Comparison of ENCODE assay signal across 25 cellular contexts in the genomic region with DNA sequence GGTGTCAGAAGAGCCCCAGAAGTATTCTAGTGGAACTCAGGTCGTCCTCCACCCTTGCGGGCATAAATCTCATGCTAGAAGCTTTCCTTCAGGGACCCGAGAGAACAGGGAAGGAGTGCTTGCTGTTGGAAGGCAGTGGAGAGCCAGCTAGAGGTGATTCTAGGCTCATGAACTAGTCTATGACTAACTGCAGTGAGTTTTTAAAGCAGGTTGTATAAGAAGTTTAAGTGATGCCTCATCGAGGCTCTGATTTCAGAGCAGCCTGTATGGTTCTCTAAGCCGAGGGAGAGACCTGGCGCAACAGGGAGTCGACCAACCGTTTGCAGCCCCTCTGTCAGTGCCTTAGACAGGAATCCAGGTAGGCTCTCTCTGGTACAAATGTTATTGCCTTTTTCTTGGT.
DNase-seq lines count a peak whose midpoint lies in the region; ATAC-seq and TF ChIP-seq lines count a peak whose summit lies in the region.
"Had no signal": no experiment of that assay in that cellular context is flagged by ENCODE, and none has a peak within 500 bp of the region (broad histone marks: within the 10 kb centered on the region; RNA-seq: fewer than 3 reads in every experiment).

No MANE protein-coding gene starts in this region.

- H3K4me3 ChIP-seq in astrocyte of the spinal cord (ENCODE audit: low read depth, low read length): no peak overlapping the region
- H3K4me3 ChIP-seq: A549; BLaER1 treated with 17β-estradiol and CSF1 and Interleukin-3, amounts not matched to agents 10 nM and 100 nM; uterus had no signal

- H3K9me3 Mint-ChIP-seq in activated naive CD8-positive, alpha-beta T cell (ENCODE audit: low read depth): no peaks in the 10 kb centered on the region
- no peaks in the 10 kb centered on the region for H3K9me3 Mint-ChIP-seq in activated naive CD8-positive, alpha-beta T cell treated with anti-CD3 and anti-CD28 coated beads, Interleukin-2, amount 50 U/mL, for 24 hours
- H3K9me3 Mint-ChIP-seq in type B pancreatic cell: no peaks in the 10 kb centered on the region
- H3K9me3 Mint-ChIP-seq: activated CD4-positive, alpha-beta T cell treated with anti-CD3 and anti-CD28 coated beads, Interleukin-2, amount 10 ng/mL, durations not matched to agents 24 days and 14 days; neural crest cell had no signal

- no peak for DNase-seq in activated naive CD8-positive, alpha-beta T cell treated with anti-CD3 and anti-CD28 coated beads, Interleukin-2, amount 50 U/mL, for 24 hours
- DNase-seq in astrocyte of the spinal cord (ENCODE audit: low read depth, low spot score): peak; percentile 18
- peak; percentile 54 for DNase-seq in kidney tubule cell (ENCODE audit: low spot score)
- no peak for DNase-seq in type B pancreatic cell (ENCODE audit: extremely low spot score, unreplicated experiment)
- no peak for DNase-seq in NCI-H526 (lab: John Stamatoyannopoulos, UW)
- DNase-seq in DMS53 treated with DMSO at 0.1 percent for 48 hours (lab: John Stamatoyannopoulos, UW; ENCODE audit: unreplicated experiment): no peak
- DNase-seq: activated CD4-positive, alpha-beta T cell treated with anti-CD3 and anti-CD28 coated beads, Interleukin-2, amount 10 ng/mL, durations not matched to agents 24 days and 14 days; activated gamma-delta T cell; activated T-cell treated with anti-CD3 and anti-CD28 coated beads for 4 hours; amniotic stem cell; Calu3; central memory CD4-positive, alpha-beta T cell; NCI-H1417 treated with DMSO at 0.1 percent for 48 hours; NCI-H2171; NCI-H748 treated with DMSO at 0.1 percent for 48 hours; substantia nigra; uterus had no signal

- no peak overlapping the region for H3K4me3 Mint-ChIP-seq in activated naive CD8-positive, alpha-beta T cell
- no peak overlapping the region for H3K4me3 Mint-ChIP-seq in activated naive CD8-positive, alpha-beta T cell treated with anti-CD3 and anti-CD28 coated beads, Interleukin-2, amount 50 U/mL, for 24 hours
- no peak overlapping the region for H3K4me3 Mint-ChIP-seq in type B pancreatic cell
- H3K4me3 Mint-ChIP-seq: activated CD4-positive, alpha-beta T cell treated with anti-CD3 and anti-CD28 coated beads, Interleukin-2, amount 10 ng/mL, durations not matched to agents 24 days and 14 days; neural crest cell had no signal

- in situ Hi-C loops in astrocyte of the spinal cord (cut with HindIII; ENCODE audit: low sequenced_read_pairs): no loop called here

- ATAC-seq in activated naive CD8-positive, alpha-beta T cell treated with anti-CD3 and anti-CD28 coated beads, Interleukin-2, amount 50 U/mL, for 24 hours: no peak
- ATAC-seq in GM19463 (IDR thresholded peaks at IDR 0.05; ENCODE audit: unreplicated experiment): no peak
- ATAC-seq: A549, HepG2, left lobe of liver, Right ventricle myocardium inferior had no signal

- H3K27me3 Mint-ChIP-seq in activated naive CD8-positive, alpha-beta T cell: no peaks in the 10 kb centered on the region
- H3K27me3 Mint-ChIP-seq in activated naive CD8-positive, alpha-beta T cell treated with anti-CD3 and anti-CD28 coated beads, Interleukin-2, amount 50 U/mL, for 24 hours: no peaks in the 10 kb centered on the region
- no peaks in the 10 kb centered on the region for H3K27me3 Mint-ChIP-seq in type B pancreatic cell
- H3K27me3 Mint-ChIP-seq: activated CD4-positive, alpha-beta T cell treated with anti-CD3 and anti-CD28 coated beads, Interleukin-2, amount 10 ng/mL, durations not matched to agents 24 days and 14 days had no signal

- peaks cover 27% of the 10 kb centered on the region for H3K4me1 Mint-ChIP-seq in activated naive CD8-positive, alpha-beta T cell (ENCODE audit: low read depth)
- H3K4me1 Mint-ChIP-seq in activated naive CD8-positive, alpha-beta T cell treated with anti-CD3 and anti-CD28 coated beads, Interleukin-2, amount 50 U/mL, for 24 hours: peaks cover 16% of the 10 kb centered on the region
- peaks cover 10% of the 10 kb centered on the region for H3K4me1 Mint-ChIP-seq in type B pancreatic cell (ENCODE audit: unreplicated experiment)
- H3K4me1 Mint-ChIP-seq: neural crest cell had no signal

- peaks cover 13% of the 10 kb centered on the region for H3K36me3 Mint-ChIP-seq in activated naive CD8-positive, alpha-beta T cell
- H3K36me3 Mint-ChIP-seq in activated naive CD8-positive, alpha-beta T cell treated with anti-CD3 and anti-CD28 coated beads, Interleukin-2, amount 50 U/mL, for 24 hours (ENCODE audit: low read depth): peaks cover 22% of the 10 kb centered on the region
- peaks cover 19% of the 10 kb centered on the region for H3K36me3 Mint-ChIP-seq in type B pancreatic cell

- TF ChIP-seq CTCF in astrocyte of the spinal cord (IDR thresholded peaks at IDR 0.05; ENCODE audit: low read depth, low read length): no peak
- no peak for TF ChIP-seq CTCF in type B pancreatic cell (conservative IDR thresholded peaks at IDR 0.05)

- peak overlapping the region; percentile 55 for H3K27ac Mint-ChIP-seq in activated naive CD8-positive, alpha-beta T cell
- no peak overlapping the region for H3K27ac Mint-ChIP-seq in activated naive CD8-positive, alpha-beta T cell treated with anti-CD3 and anti-CD28 coated beads, Interleukin-2, amount 50 U/mL, for 24 hours
- H3K27ac Mint-ChIP-seq in type B pancreatic cell: peak overlapping the region; percentile 81

Comparison
In these comparisons a context has a peak if more than half of its experiments do, and no peak if none do; other contexts are left out.
1. DNase-seq: peak in astrocyte of the spinal cord (single experiment) and kidney tubule cell (single experiment); none in activated naive CD8-positive, alpha-beta T cell treated with anti-CD3 and anti-CD28 coated beads, Interleukin-2, amount 50 U/mL, for 24 hours (single experiment), type B pancreatic cell (single experiment), NCI-H526 (0 of 2) and DMS53 treated with DMSO at 0.1 percent for 48 hours (single experiment).